ENCODE assay signal across 8 cellular contexts in the genomic region with DNA sequence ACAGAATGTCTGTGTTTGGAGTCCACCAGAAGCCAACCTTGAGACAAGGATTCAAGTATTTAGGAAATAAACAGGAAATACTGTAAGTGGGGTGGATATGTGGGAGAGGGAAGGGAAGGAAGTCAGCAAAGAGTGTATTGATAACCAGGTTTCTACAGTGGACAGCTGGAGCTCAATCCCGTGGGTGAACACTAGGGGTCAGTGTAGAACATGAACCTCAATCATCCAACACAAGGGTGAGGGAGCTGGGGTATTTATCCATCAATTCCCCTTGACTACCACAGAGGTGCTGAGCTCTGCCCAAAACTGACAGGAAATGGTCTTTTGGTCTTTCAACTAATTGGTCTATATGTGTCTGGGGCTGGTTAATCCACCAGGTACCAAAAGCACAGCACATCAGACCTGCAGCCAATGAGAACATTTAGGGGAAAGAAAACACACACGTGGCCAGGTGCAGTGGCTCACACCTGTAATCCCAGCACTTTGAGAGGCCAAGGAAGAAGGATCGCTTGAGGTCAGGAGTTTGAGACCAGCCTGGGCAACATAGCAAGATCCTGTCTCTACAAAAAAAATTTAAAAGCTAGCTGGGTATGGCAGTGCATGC. TPM values are rescaled to one million over a fixed set of nuclear protein-coding genes. Genes with fewer than 3 reads are reported as not detected.
DNase-seq lines count a peak whose midpoint lies in the region; ATAC-seq lines count a peak whose summit lies in the region.

No MANE protein-coding gene starts in this region.

- no peaks in the 10 kb centered on the region for H3K9me3 ChIP-seq in right cardiac atrium (ENCODE audit: control insufficient read depth, low read length)

- no peak overlapping the region for H3K27ac ChIP-seq in right cardiac atrium (ENCODE audit: low read length)

- no peak overlapping the region for H3K4me3 ChIP-seq in right cardiac atrium (ENCODE audit: low read length)

- peak; percentile 64 to 66 for ATAC-seq in right cardiac atrium
- ATAC-seq in GM21737 (IDR thresholded peaks at IDR 0.05; ENCODE audit: unreplicated experiment): no peak
- ATAC-seq in HG03442 (IDR thresholded peaks at IDR 0.05; ENCODE audit: unreplicated experiment): no peak

- H3K4me1 ChIP-seq in right cardiac atrium (ENCODE audit: control insufficient read depth, insufficient read depth, low read length): no peaks in the 10 kb centered on the region

- DNase-seq in NCI-H2081 (lab: John Stamatoyannopoulos, UW) (peak; percentile 10 to 30), NCI-H2081 treated with DMSO at 0.1 percent for 48 hours (lab: John Stamatoyannopoulos, UW) (no peak), OCI-M2 (lab: John Stamatoyannopoulos, UW; ENCODE audit: unreplicated experiment) (peak; percentile 25), right cardiac atrium (no peak)
- DNase-seq in activated gamma-delta T cell treated with anti-CD3 and anti-CD28 coated beads, Interleukin-2, amount 50 U/mL, for 16 hours (ENCODE audit: low read depth): peak; percentile 38
- DNase-seq in stimulated activated CD4-positive, alpha-beta T cell treated with anti-CD3 and anti-CD28 coated beads, Interleukin-4, amount 100 ng/mL, for 1 hour: peak; percentile 46

- H3K27me3 ChIP-seq in right cardiac atrium (ENCODE audit: control insufficient read depth, insufficient read depth): no peaks in the 10 kb centered on the region

- intact Hi-C loops in right cardiac atrium (cut with DNase I): loop anchor here in 1 of 4 donors (5.0 kb wide), 1 partner anchor 46 kb away; no protein-coding TSS in a partner anchor

- WGBS in right cardiac atrium: 60% methylated on average over 3 of the region's 3 CpGs

RNA-seq across cellular contexts. Expression of a gene that starts 5.6 kb away (rescaled TPM):
- total RNA-seq in right cardiac atrium: 10 to 100 TPM; 15.2 to 20.9 (median 16.5) TPM
- polyA plus RNA-seq in right cardiac atrium: 11.3 TPM

RNA-seq across cellular contexts. Expression of a gene that starts 19.6 kb away (rescaled TPM):
- total RNA-seq in right cardiac atrium: not detected
- polyA plus RNA-seq in right cardiac atrium: not detected

RNA-seq across cellular contexts. Expression of a gene that starts 52.3 kb away (rescaled TPM):
- not detected for total RNA-seq in right cardiac atrium
- not detected for polyA plus RNA-seq in right cardiac atrium

Comparison
In these comparisons a context has a peak if more than half of its experiments do, and no peak if none do; other contexts are left out.
1. DNase-seq: peak in NCI-H2081 (2 of 2), OCI-M2 (single experiment), activated gamma-delta T cell treated with anti-CD3 and anti-CD28 coated beads, Interleukin-2, amount 50 U/mL, for 16 hours (single experiment) and stimulated activated CD4-positive, alpha-beta T cell treated with anti-CD3 and anti-CD28 coated beads, Interleukin-4, amount 100 ng/mL, for 1 hour (single experiment); none in NCI-H2081 treated with DMSO at 0.1 percent for 48 hours (single experiment) and right cardiac atrium (0 of 3).
2. ATAC-seq: peak in right cardiac atrium (2 of 2); none in GM21737 (single experiment) and HG03442 (single experiment).